ENCODE assay signal across 14 cellular contexts in genomic region chr13:39767791-39768564, GRCh38.
DNase-seq lines count a peak whose midpoint lies in the region; ATAC-seq, FAIRE-seq and TF ChIP-seq lines count a peak whose summit lies in the region.
"Had no signal": no experiment of that assay in that cellular context is flagged by ENCODE, and none has a peak within 500 bp of the region (broad histone marks: within the 10 kb centered on the region; RNA-seq: fewer than 3 reads in every experiment).

No MANE protein-coding gene starts in this region.

- H3K4me3 ChIP-seq in astrocyte of the spinal cord (ENCODE audit: low read depth, low read length), result no peak overlapping the region

- peak; percentile 85 for DNase-seq in NCI-H146 treated with DMSO at 0.1 percent for 48 hours (lab: John Stamatoyannopoulos, UW; ENCODE audit: unreplicated experiment)
- DNase-seq in astrocyte of the spinal cord (ENCODE audit: low read depth, low spot score), result peak; percentile 20
- DNase-seq in retina, result peak; percentile 53
- no peak for DNase-seq in A172 (ENCODE audit: low spot score)
- DNase-seq in frontal cortex (ENCODE audit: low spot score in 2 of 2), result no peak
- DNase-seq: activated CD8-positive, alpha-beta T cell treated with anti-CD3 and anti-CD28 coated beads for 36 hours; activated effector memory CD4-positive, alpha-beta T cell treated with anti-CD3 and anti-CD28 coated beads, Interleukin-2, amount 50 U/mL, for 16 hours; brain microvascular endothelial cell; Caco-2; NCI-H510A; T1000 had no signal

- FAIRE-seq in frontal cortex (lab: Jason Lieb, UNC), result no peak
- FAIRE-seq: endothelial cell of umbilical vein had no signal

- in situ Hi-C loops in astrocyte of the spinal cord (cut with HindIII; ENCODE audit: low sequenced_read_pairs), result no loop called here

- TF ChIP-seq CTCF in astrocyte of the spinal cord (IDR thresholded peaks at IDR 0.05; ENCODE audit: low read depth, low read length), result no peak

- ATAC-seq in GM19324 (IDR thresholded peaks at IDR 0.05; ENCODE audit: low FRiP score, unreplicated experiment) (peak; percentile 50), GM19395 (IDR thresholded peaks at IDR 0.05; ENCODE audit: unreplicated experiment) (no peak)
- ATAC-seq: activated CD8-positive, alpha-beta T cell treated with anti-CD3 and anti-CD28 coated beads for 36 hours had no signal

Comparison
In these comparisons a context has a peak if more than half of its experiments do, and no peak if none do; other contexts are left out.
1. DNase-seq: peak in NCI-H146 treated with DMSO at 0.1 percent for 48 hours (single experiment), astrocyte of the spinal cord (single experiment) and retina (single experiment); none in A172 (single experiment) and frontal cortex (0 of 2).